ENCODE assay signal across 8 cellular contexts in the genomic region with DNA sequence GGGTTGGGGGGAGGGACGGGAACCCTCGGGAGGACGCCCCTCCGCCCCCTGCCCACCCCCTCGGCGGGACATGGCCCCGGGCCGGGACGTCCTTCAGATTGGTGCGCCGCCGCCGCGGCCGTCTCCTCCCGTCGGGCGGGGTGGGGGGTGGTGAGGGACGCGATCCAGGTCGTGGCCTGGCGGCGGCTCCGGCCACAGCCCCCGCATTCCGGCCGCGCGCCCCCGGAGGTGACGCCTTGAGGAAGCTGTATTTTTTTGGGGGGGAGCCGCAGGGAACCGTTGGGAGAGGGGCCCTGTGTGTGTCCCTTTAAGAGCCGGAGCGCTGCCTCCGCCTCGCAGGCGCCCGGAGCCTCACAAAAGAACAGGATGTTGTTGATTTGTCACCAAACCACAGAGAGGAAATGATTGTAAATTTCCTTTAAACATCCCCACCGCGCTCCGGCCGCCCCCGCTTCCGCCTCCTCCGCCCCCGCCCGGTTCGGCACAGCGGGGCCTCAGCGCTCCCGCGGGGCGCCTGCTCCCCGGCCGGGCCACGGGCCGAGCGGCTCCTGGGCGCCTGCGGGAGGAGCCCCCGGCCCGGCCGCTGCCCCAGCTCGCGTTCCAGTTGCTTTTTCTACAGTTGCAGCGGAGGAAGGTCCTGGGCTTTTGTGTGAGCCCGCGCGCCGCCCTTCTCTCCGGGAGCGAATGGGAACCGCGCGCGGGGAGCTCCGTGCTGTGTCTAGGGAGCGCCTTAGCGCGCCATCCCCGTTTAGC. TPM values are rescaled to one million over a fixed set of nuclear protein-coding genes. Genes with fewer than 3 reads are reported as not detected.
A peak's percentile ranks its signal among the peaks of the same experiment; 100 is the strongest.
DNase-seq lines count a peak whose midpoint lies in the region; ATAC-seq and TF ChIP-seq lines count a peak whose summit lies in the region.

No MANE protein-coding gene starts in this region.

- CTCF ChIA-PET in CD8-positive, alpha-beta memory T cell (lab: Charles Lee): interaction anchor here (1.0 to 1.2 kb wide), 3 partner anchors 76 to 388 kb away, joined by 3 to 4 read pairs (median 3); a partner anchor contains a TSS

- peak; percentile 92 for ATAC-seq in GM19397 (IDR thresholded peaks at IDR 0.05; ENCODE audit: unreplicated experiment)
- ATAC-seq in HG03558 (IDR thresholded peaks at IDR 0.05; ENCODE audit: extremely low read depth, unreplicated experiment): peak; percentile 95
- ATAC-seq in mucosa of descending colon: peak; percentile 93

- TF ChIP-seq CTCF in OCI-LY1 (IDR thresholded peaks at IDR 0.05; ENCODE audit: low read length) (no peak), epithelial cell of proximal tubule (conservative IDR thresholded peaks at IDR 0.05; ENCODE audit: low read depth, low read length) (no peak), mucosa of descending colon (IDR thresholded peaks at IDR 0.05) (no peak)

- peak overlapping the region; percentile 60 for H3K27ac ChIP-seq in CD8-positive, alpha-beta memory T cell (ENCODE audit: low read depth, low read length)
- H3K27ac ChIP-seq in OCI-LY1 (ENCODE audit: low read depth, low read length, poor library complexity, severe bottlenecking): no peak overlapping the region

- peaks cover 39 to 59% (median 50%) of the 10 kb centered on the region in 3 donors for H3K4me1 Mint-ChIP-seq in CD8-positive, alpha-beta memory T cell

- no peaks in the 10 kb centered on the region for H3F3A ChIP-seq in OCI-LY1 (ENCODE audit: insufficient read depth, low read length)

- H2AFZ ChIP-seq in OCI-LY1 (ENCODE audit: low read length): no peak overlapping the region

- no peaks in the 10 kb centered on the region for H3K36me3 ChIP-seq in CD8-positive, alpha-beta memory T cell (ENCODE audit: insufficient read depth, low read length)
- H3K36me3 ChIP-seq in OCI-LY1 (ENCODE audit: insufficient read depth, low read length) (no peaks in the 10 kb centered on the region), mucosa of descending colon (ENCODE audit: low read depth) (no peaks in the 10 kb centered on the region)

- H3K9me2 ChIP-seq in OCI-LY1 (ENCODE audit: low read depth, low read length): no peaks in the 10 kb centered on the region

- no peaks in the 10 kb centered on the region for H4K20me1 ChIP-seq in OCI-LY1 (ENCODE audit: insufficient read depth, low read length)

- POLR2A ChIA-PET in CD8-positive, alpha-beta memory T cell (lab: Charles Lee): interaction anchor here (0.5 to 1.2 kb wide), 5 partner anchors 17 to 169 kb away, joined by 3 to 10 read pairs (median 4); a partner anchor contains a TSS

- peaks cover 0 to 3% of the 10 kb centered on the region in 2 donors for H3K27me3 Mint-ChIP-seq in CD8-positive, alpha-beta memory T cell

- peak; percentile 80 to 91 (median 89) for DNase-seq in CD8-positive, alpha-beta memory T cell
- DNase-seq in activated T-cell treated with anti-CD3 and anti-CD28 coated beads for 24 hours (ENCODE audit: low read depth) (peak; percentile 88), epithelial cell of proximal tubule (ENCODE audit: low read depth) (no peak), mucosa of descending colon (peak; percentile 82 to 92 (median 88))
- DNase-seq in stimulated activated CD8-positive, alpha-beta memory T cell treated with anti-CD3 and anti-CD28 coated beads, Interleukin-2, amount 100 ng/mL, for 48 hours (ENCODE audit: low read depth in 2 of 2): peak; percentile 83 to 85

- no peaks in the 10 kb centered on the region for H3K9me3 Mint-ChIP-seq in CD8-positive, alpha-beta memory T cell

- H3K27ac Mint-ChIP-seq in CD8-positive, alpha-beta memory T cell: peak overlapping the region; percentile 79 to 98 (median 90)

- no peaks in the 10 kb centered on the region for H3K9me3 ChIP-seq in CD8-positive, alpha-beta memory T cell (ENCODE audit: low read length)
- no peaks in the 10 kb centered on the region for H3K9me3 ChIP-seq in OCI-LY1 (ENCODE audit: low read length)
- no peaks in the 10 kb centered on the region for H3K9me3 ChIP-seq in mucosa of descending colon

- H3K36me3 Mint-ChIP-seq in CD8-positive, alpha-beta memory T cell: no peaks in the 10 kb centered on the region

- peak overlapping the region; percentile 80 for H3K4me2 ChIP-seq in OCI-LY1 (ENCODE audit: low read length)

- H3K27me3 ChIP-seq in CD8-positive, alpha-beta memory T cell (ENCODE audit: insufficient read depth, low read length, poor library complexity, severe bottlenecking): no peaks in the 10 kb centered on the region
- peaks cover 8% of the 10 kb centered on the region; the same call in 1 of the 2 replicates for H3K27me3 ChIP-seq in OCI-LY1 (ENCODE audit: insufficient read depth, low read length)

- 0 out of 2 replicates have a peak overlapping the region, but pooled peaks have one; percentile 33 for H3K9ac ChIP-seq in OCI-LY1 (ENCODE audit: low read length)

- intact Hi-C loops in mucosa of descending colon (cut with DNase I, micrococcal nuclease): no loop called here

- peak overlapping the region; percentile 81 for H3K4me3 ChIP-seq in CD8-positive, alpha-beta memory T cell (ENCODE audit: low read length)
- peak overlapping the region; percentile 63 for H3K4me3 ChIP-seq in OCI-LY1 (ENCODE audit: low read depth, low read length, poor library complexity, severe bottlenecking)
- H3K4me3 ChIP-seq in epithelial cell of proximal tubule (ENCODE audit: low read depth, low read length): peak overlapping the region; percentile 67
- H3K4me3 ChIP-seq in mucosa of descending colon: peak overlapping the region; percentile 30

- no peaks in the 10 kb centered on the region for H3K79me2 ChIP-seq in OCI-LY1 (ENCODE audit: insufficient read depth, low read length)

- H3K4me1 ChIP-seq in CD8-positive, alpha-beta memory T cell (ENCODE audit: insufficient read depth, low read length): peaks cover 39% of the 10 kb centered on the region
- H3K4me1 ChIP-seq in OCI-LY1 (ENCODE audit: insufficient read depth, low read length, severe bottlenecking): peaks cover 6% of the 10 kb centered on the region
- H3K4me1 ChIP-seq in mucosa of descending colon (ENCODE audit: low read depth): peaks cover 8% of the 10 kb centered on the region

- peak overlapping the region; percentile 85 to 97 (median 88) for H3K4me3 Mint-ChIP-seq in CD8-positive, alpha-beta memory T cell

RNA-seq across cellular contexts. Expression of a gene that starts 32.1 kb away (rescaled TPM):
- 1 to 10 TPM; 1.1 to 1.4 TPM for total RNA-seq in CD8-positive, alpha-beta memory T cell
- polyA plus RNA-seq in CD8-positive, alpha-beta memory T cell: not detected
- total RNA-seq in epithelial cell of proximal tubule (10.9 and 19.9 TPM in 2 replicates), mucosa of descending colon (10 to 100 TPM; 10.7 to 13.8 (median 11.6) TPM)

Comparison
In these comparisons a context has a peak if more than half of its experiments do, and no peak if none do; other contexts are left out.
1. H3K4me3 ChIP-seq: peak in every context shown above with its lines; median percentile 81 in CD8-positive, alpha-beta memory T cell; 67 in epithelial cell of proximal tubule; 63 in OCI-LY1; 30 in mucosa of descending colon.